Comparison of ENCODE assay signal across 1 cellular context in genomic region chr6:7312616-7313504, GRCh38.
A peak's percentile ranks its signal among the peaks of the same experiment; 100 is the strongest.
TF ChIP-seq lines count a peak whose summit lies in the region.

Gene SSR1 (minus strand): TSS chr6:7313199. CDS start chr6:7313120, 79 bp downstream.

TF ChIP-seq in HepG2, 621 proteins besides CTCF, POLR2A, EP300 and RAD21 (continued from another document):
- TF ChIP-seq ZNF564 (CRISPR knock-in tag; IDR thresholded peaks at IDR 0.05): peak; percentile 92; the same call in 1 of the 2 replicates
